9 cellular contexts compared by ENCODE assay signal in genomic region chr1:6625579-6626149, GRCh38. TPM values are rescaled to one million over a fixed set of nuclear protein-coding genes. Genes with fewer than 3 reads are reported as not detected.
DNase-seq lines count a peak whose midpoint lies in the region; ATAC-seq, FAIRE-seq and TF ChIP-seq lines count a peak whose summit lies in the region.
"Had no signal": no experiment of that assay in that cellular context is flagged by ENCODE, and none has a peak within 500 bp of the region (broad histone marks: within the 10 kb centered on the region; RNA-seq: fewer than 3 reads in every experiment).

No MANE protein-coding gene starts in this region.

- H3K27ac Mint-ChIP-seq in activated CD4-positive, alpha-beta T cell treated with anti-CD3 and anti-CD28 coated beads, Interleukin-2, amount 10 ng/mL, durations not matched to agents 7 days and 5 days: peak overlapping the region; percentile 87
- H3K27ac Mint-ChIP-seq in activated naive CD4-positive, alpha-beta T cell treated with anti-CD3 and anti-CD28 coated beads, Interleukin-2, amount 10 ng/mL, durations not matched to agents 7 days and 5 days: peak overlapping the region; percentile 90

- H3K9me3 Mint-ChIP-seq in activated CD4-positive, alpha-beta T cell treated with anti-CD3 and anti-CD28 coated beads, Interleukin-2, amount 10 ng/mL, durations not matched to agents 7 days and 5 days: no peaks in the 10 kb centered on the region
- H3K9me3 Mint-ChIP-seq in activated naive CD4-positive, alpha-beta T cell treated with anti-CD3 and anti-CD28 coated beads, Interleukin-2, amount 10 ng/mL, durations not matched to agents 7 days and 5 days: no peaks in the 10 kb centered on the region

- intact Hi-C loops in left ventricle myocardium superior (cut with micrococcal nuclease): no loop called here
- intact Hi-C loops in gastrocnemius medialis (cut with DNase I; ENCODE audit: low total_unique reads): loop anchor here (1.0 to 5.0 kb wide), 3 partner anchors 12 to 73 kb away; partner anchors contain the start of genes NOL9 and PHF13

- no peak for TF ChIP-seq POLR2A in gastrocnemius medialis (IDR thresholded peaks at IDR 0.05)

- H3K27me3 Mint-ChIP-seq in activated CD4-positive, alpha-beta T cell treated with anti-CD3 and anti-CD28 coated beads, Interleukin-2, amount 10 ng/mL, durations not matched to agents 7 days and 5 days: no peaks in the 10 kb centered on the region
- H3K27me3 Mint-ChIP-seq in activated naive CD4-positive, alpha-beta T cell treated with anti-CD3 and anti-CD28 coated beads, Interleukin-2, amount 10 ng/mL, durations not matched to agents 7 days and 5 days: no peaks in the 10 kb centered on the region

- DNase-seq in activated CD4-positive, alpha-beta T cell treated with anti-CD3 and anti-CD28 coated beads, Interleukin-2, amount 10 ng/mL, durations not matched to agents 7 days and 5 days: peak; percentile 21
- no peak for DNase-seq in activated CD4-positive, alpha-beta T cell treated with anti-CD3 and anti-CD28 coated beads, Interleukin-2, amount 50 U/mL, for 1 hour
- DNase-seq in HTR-8/SVneo (ENCODE audit: insufficient read length, low spot score) (peak; percentile 17), left ventricle myocardium superior (no peak), gastrocnemius medialis (no peak), COLO829 (ENCODE audit: low spot score) (no peak), frontal cortex (ENCODE audit: low spot score in 2 of 2) (no peak)
- peak; percentile 30 for DNase-seq in activated naive CD4-positive, alpha-beta T cell treated with anti-CD3 and anti-CD28 coated beads, Interleukin-2, amount 10 ng/mL, durations not matched to agents 7 days and 5 days

- no peaks in the 10 kb centered on the region for H3K27me3 ChIP-seq in gastrocnemius medialis

- peaks cover 32% of the 10 kb centered on the region for H3K36me3 Mint-ChIP-seq in activated CD4-positive, alpha-beta T cell treated with anti-CD3 and anti-CD28 coated beads, Interleukin-2, amount 10 ng/mL, durations not matched to agents 7 days and 5 days (ENCODE audit: low read depth)
- H3K36me3 Mint-ChIP-seq in activated naive CD4-positive, alpha-beta T cell treated with anti-CD3 and anti-CD28 coated beads, Interleukin-2, amount 10 ng/mL, durations not matched to agents 7 days and 5 days: peaks cover 39% of the 10 kb centered on the region

- in situ Hi-C loops in gastrocnemius medialis (cut with MboI; ENCODE audit: low sequenced_read_pairs in 4 of 4): loop anchor here in 1 of 4 donors (25.0 kb wide), 1 partner anchor 138 kb away; the partner anchor contains the start of gene PLEKHG5

- CTCF ChIA-PET in activated CD4-positive, alpha-beta T cell treated with anti-CD3 and anti-CD28 coated beads, Interleukin-2, amount 10 ng/mL, durations not matched to agents 7 days and 5 days (lab: Charles Lee): interaction anchor here (1.5 kb wide), 1 partner anchor 12 kb away, joined by 3 read pairs; no protein-coding TSS in a partner anchor
- CTCF ChIA-PET in activated naive CD4-positive, alpha-beta T cell treated with anti-CD3 and anti-CD28 coated beads, Interleukin-2, amount 10 ng/mL, durations not matched to agents 7 days and 5 days (lab: Charles Lee): interaction anchor here (1.3 to 2.9 kb wide), 3 partner anchors 10 to 24 kb away, joined by 3 to 12 read pairs (median 3); no protein-coding TSS in a partner anchor

- peaks cover 0 to 41% of the 10 kb centered on the region in 2 donors for H3K36me3 ChIP-seq in gastrocnemius medialis

- H3K4me3 Mint-ChIP-seq in activated CD4-positive, alpha-beta T cell treated with anti-CD3 and anti-CD28 coated beads, Interleukin-2, amount 10 ng/mL, durations not matched to agents 7 days and 5 days: peak overlapping the region; percentile 90
- peak overlapping the region; percentile 94 for H3K4me3 Mint-ChIP-seq in activated naive CD4-positive, alpha-beta T cell treated with anti-CD3 and anti-CD28 coated beads, Interleukin-2, amount 10 ng/mL, durations not matched to agents 7 days and 5 days

- POLR2A ChIA-PET in activated CD4-positive, alpha-beta T cell treated with anti-CD3 and anti-CD28 coated beads, Interleukin-2, amount 10 ng/mL, durations not matched to agents 7 days and 5 days (lab: Charles Lee): interaction anchor here (0.6 kb wide), 1 partner anchor 76 kb away, joined by 5 read pairs; the partner anchor contains the start of gene DNAJC11

- H3K4me1 ChIP-seq in gastrocnemius medialis: peaks cover 22 to 24% of the 10 kb centered on the region in 2 donors

- no peak for TF ChIP-seq CTCF in gastrocnemius medialis (IDR thresholded peaks at IDR 0.05 in 4 of 5, conservative IDR thresholded peaks at IDR 0.05 in 1 of 5)

- peak overlapping the region; percentile 68 to 83 (median 72) for H3K4me3 ChIP-seq in gastrocnemius medialis

- peak; percentile 23 for ATAC-seq in left ventricle myocardium superior
- peak; percentile 37 to 48 for ATAC-seq in gastrocnemius medialis

- no peaks in the 10 kb centered on the region for H3K9me3 ChIP-seq in gastrocnemius medialis

- H3K27ac ChIP-seq in gastrocnemius medialis: peak overlapping the region; percentile 80 to 92 (median 90)

- FAIRE-seq in HTR-8/SVneo (lab: Jason Lieb, UNC): peak; percentile 16
- FAIRE-seq in frontal cortex (lab: Jason Lieb, UNC): no peak
- FAIRE-seq: islet of Langerhans had no signal

- peaks cover 32% of the 10 kb centered on the region for H3K4me1 Mint-ChIP-seq in activated CD4-positive, alpha-beta T cell treated with anti-CD3 and anti-CD28 coated beads, Interleukin-2, amount 10 ng/mL, durations not matched to agents 7 days and 5 days
- H3K4me1 Mint-ChIP-seq in activated naive CD4-positive, alpha-beta T cell treated with anti-CD3 and anti-CD28 coated beads, Interleukin-2, amount 10 ng/mL, durations not matched to agents 7 days and 5 days: peaks cover 33% of the 10 kb centered on the region

RNA-seq across cellular contexts. Expression of gene THAP3, which starts 1.0 kb away (rescaled TPM):
- 10 to 100 TPM; 18.2 to 19.5 TPM for total RNA-seq in activated CD4-positive, alpha-beta T cell treated with anti-CD3 and anti-CD28 coated beads, Interleukin-2, amount 10 ng/mL, durations not matched to agents 7 days and 5 days
- total RNA-seq in left ventricle myocardium superior: 14.9 TPM
- total RNA-seq in gastrocnemius medialis: 10 to 100 TPM; 16.7 to 31.0 (median 24.2) TPM
- total RNA-seq in frontal cortex: 22.8 TPM

RNA-seq across cellular contexts. Expression of gene PHF13, which starts 12.1 kb away (rescaled TPM):
- 10 to 100 TPM; 12.4 to 12.5 TPM for total RNA-seq in activated CD4-positive, alpha-beta T cell treated with anti-CD3 and anti-CD28 coated beads, Interleukin-2, amount 10 ng/mL, durations not matched to agents 7 days and 5 days
- 7.5 TPM for total RNA-seq in left ventricle myocardium superior
- 1 to 10 TPM; 4.7 to 8.5 (median 5.3) TPM for total RNA-seq in gastrocnemius medialis
- 14.3 TPM for total RNA-seq in frontal cortex

RNA-seq across cellular contexts. Expression of gene KLHL21, which starts 23.0 kb away (rescaled TPM):
- 10 to 100 TPM; 17.3 to 20.0 TPM for total RNA-seq in activated CD4-positive, alpha-beta T cell treated with anti-CD3 and anti-CD28 coated beads, Interleukin-2, amount 10 ng/mL, durations not matched to agents 7 days and 5 days
- total RNA-seq in left ventricle myocardium superior: 131 TPM
- 100 to 1,000 TPM; 176 to 481 (median 267) TPM for total RNA-seq in gastrocnemius medialis
- 8.2 TPM for total RNA-seq in frontal cortex

RNA-seq across cellular contexts. Expression of gene ZBTB48, which starts 45.9 kb away (rescaled TPM):
- 10 to 100 TPM; 40.4 to 42.9 TPM for total RNA-seq in activated CD4-positive, alpha-beta T cell treated with anti-CD3 and anti-CD28 coated beads, Interleukin-2, amount 10 ng/mL, durations not matched to agents 7 days and 5 days
- 13.3 TPM for total RNA-seq in left ventricle myocardium superior
- 10 to 100 TPM in 3 of 4 donors, 1 to 10 TPM in 1; 9.3 to 14.5 (median 11.3) TPM for total RNA-seq in gastrocnemius medialis
- 11.4 TPM for total RNA-seq in frontal cortex

Comparison
In these comparisons a context has a peak if more than half of its experiments do, and no peak if none do; other contexts are left out.
1. DNase-seq: peak in activated CD4-positive, alpha-beta T cell treated with anti-CD3 and anti-CD28 coated beads, Interleukin-2, amount 10 ng/mL, durations not matched to agents 7 days and 5 days (single experiment), HTR-8/SVneo (single experiment) and activated naive CD4-positive, alpha-beta T cell treated with anti-CD3 and anti-CD28 coated beads, Interleukin-2, amount 10 ng/mL, durations not matched to agents 7 days and 5 days (single experiment); none in activated CD4-positive, alpha-beta T cell treated with anti-CD3 and anti-CD28 coated beads, Interleukin-2, amount 50 U/mL, for 1 hour (single experiment), left ventricle myocardium superior (single experiment), gastrocnemius medialis (0 of 2), COLO829 (single experiment) and frontal cortex (0 of 2).